Comparison of ENCODE assay signal across 13 cellular contexts in the genomic region with DNA sequence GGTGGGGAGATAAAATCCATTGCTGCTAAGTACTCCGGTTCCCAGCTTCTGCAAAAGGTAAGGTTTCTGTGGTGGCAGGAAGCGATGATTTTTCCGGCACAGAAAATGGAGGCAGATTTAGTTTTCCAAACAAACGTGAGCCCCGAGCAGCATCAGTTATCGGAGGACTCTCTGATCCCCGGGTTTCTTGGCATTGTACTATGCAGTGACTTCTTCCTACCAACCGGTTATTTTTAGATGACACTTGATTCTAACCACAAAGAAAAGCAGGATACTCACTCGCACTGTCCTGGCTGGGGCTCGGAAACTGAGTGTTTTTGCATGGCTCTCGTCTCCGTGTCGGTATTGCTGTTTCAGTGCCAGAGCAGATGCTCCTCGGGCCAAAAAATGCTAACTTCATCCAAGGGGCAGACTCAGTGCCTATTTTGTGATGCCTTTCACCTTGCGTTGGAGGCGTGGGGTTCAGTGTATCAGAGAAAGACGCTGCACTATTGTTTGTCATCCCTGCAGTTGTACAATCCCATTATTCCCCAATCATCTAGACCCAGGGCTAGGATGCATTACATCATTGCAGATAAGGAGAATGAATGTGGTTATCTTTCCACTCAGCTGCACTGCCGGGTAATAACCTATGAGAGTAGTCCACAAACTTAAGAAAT. TPM values are rescaled to one million over a fixed set of nuclear protein-coding genes. Genes with fewer than 3 reads are reported as not detected.
DNase-seq lines count a peak whose midpoint lies in the region; ATAC-seq and TF ChIP-seq lines count a peak whose summit lies in the region.
"Had no signal": no experiment of that assay in that cellular context is flagged by ENCODE, and none has a peak within 500 bp of the region (broad histone marks: within the 10 kb centered on the region; RNA-seq: fewer than 3 reads in every experiment).

No MANE protein-coding gene starts in this region.

- H2AFZ ChIP-seq in neuronal stem cell (ENCODE audit: low read length), result peak overlapping the region; percentile 34

- H3K4ac ChIP-seq in neuronal stem cell (ENCODE audit: low read length), result no peak overlapping the region

- no TSS peak for BruUV-seq in Caco-2 (replicated peaks; lab: Mats Ljungman, UMichigan)

- H3K27me3 Mint-ChIP-seq in Caco-2 (ENCODE audit: insufficient read depth, unreplicated experiment), result peaks cover 26% of the 10 kb centered on the region

- H3K4me1 Mint-ChIP-seq in Caco-2 (ENCODE audit: low read depth, unreplicated experiment), result peaks cover 6% of the 10 kb centered on the region

- H3K36me3 Mint-ChIP-seq in Caco-2 (ENCODE audit: insufficient read depth, unreplicated experiment), result peaks cover 6% of the 10 kb centered on the region

- H3K4me1 ChIP-seq in Caco-2 (peaks cover 3% of the 10 kb centered on the region; the same call in 1 of the 2 replicates), neuronal stem cell (ENCODE audit: control insufficient read depth in 2 of 2, insufficient read depth in 1 of 2, low read depth in 1 of 2, low read length in 2 of 2) (peaks cover 2 to 5% of the 10 kb centered on the region in 2 donors)

- no peak overlapping the region for H4K8ac ChIP-seq in neuronal stem cell (ENCODE audit: low read depth, low read length)

- H2BK120ac ChIP-seq in neuronal stem cell (ENCODE audit: low read depth, low read length), result no peak overlapping the region

- DNase-seq in Caco-2 (no peak), NCI-H226 (peak; percentile 57), fibroblast of pulmonary artery (ENCODE audit: low read depth) (peak; percentile 38), neuronal stem cell (ENCODE audit: low spot score) (no peak), putamen (ENCODE audit: low spot score) (no peak)
- DNase-seq: activated CD8-positive, alpha-beta memory T cell treated with anti-CD3 and anti-CD28 coated beads, Interleukin-2, amount 10 ng/mL, durations not matched to agents 7 days and 5 days; pancreas; Peyer's patch; stimulated activated naive CD4-positive, alpha-beta T cell had no signal

- peaks cover 4% of the 10 kb centered on the region for H3K27me3 ChIP-seq in Caco-2 (replicated peaks; ENCODE audit: control insufficient read depth, insufficient read depth, low read length)
- H3K27me3 ChIP-seq in neuronal stem cell (ENCODE audit: control insufficient read depth in 3 of 3, insufficient read depth in 3 of 3, low read depth in 1 of 3, low read length in 3 of 3), result peaks cover 12 to 88% (median 57%) of the 10 kb centered on the region in 3 experiments

- intact Hi-C loops in Caco-2 (cut with micrococcal nuclease; ENCODE audit: unreplicated experiment), result no loop called here

- H2BK15ac ChIP-seq in neuronal stem cell (ENCODE audit: low read length), result no peak overlapping the region

- H3K79me1 ChIP-seq in neuronal stem cell (ENCODE audit: low read depth, low read length), result no peaks in the 10 kb centered on the region

- no peak overlapping the region for H3K27ac Mint-ChIP-seq in Caco-2 (ENCODE audit: unreplicated experiment)

- H3K4me2 ChIP-seq in neuronal stem cell (ENCODE audit: insufficient read depth, low read length, poor library complexity, severe bottlenecking), result peak overlapping the region; percentile 80

- no peak overlapping the region for H3K18ac ChIP-seq in neuronal stem cell (ENCODE audit: low read length)

- no peak overlapping the region for H2AK5ac ChIP-seq in neuronal stem cell (ENCODE audit: low read depth, low read length)

- POLR2A ChIA-PET in Caco-2 (lab: Charles Lee), result no interaction called here

- H3K4me3 ChIP-seq in Caco-2 (ENCODE audit: low read depth, low read length), result no peak overlapping the region
- H3K4me3 ChIP-seq in fibroblast of pulmonary artery (replicated peaks; ENCODE audit: low read depth, low read length), result peak overlapping the region; percentile 52
- peak overlapping the region in 1 of 2 donors; percentile 65 for H3K4me3 ChIP-seq in neuronal stem cell (ENCODE audit: low read length in 2 of 2)

- H3K4me3 Mint-ChIP-seq in Caco-2 (ENCODE audit: unreplicated experiment), result peak overlapping the region; percentile 66
- H3K4me3 Mint-ChIP-seq: activated CD8-positive, alpha-beta memory T cell treated with anti-CD3 and anti-CD28 coated beads, Interleukin-2, amount 10 ng/mL, durations not matched to agents 7 days and 5 days had no signal

- H3K36me3 ChIP-seq in Caco-2 (ENCODE audit: control insufficient read depth, insufficient read depth, low read length), result no peaks in the 10 kb centered on the region
- H3K36me3 ChIP-seq in neuronal stem cell (replicated peaks in 1 of 2; ENCODE audit: control insufficient read depth in 2 of 2, insufficient read depth in 2 of 2, low read length in 2 of 2), result no peaks in the 10 kb centered on the region
- H3K36me3 ChIP-seq: pancreas, Peyer's patch had no signal

- no CpG with 5 or more reads among the region's 18 CpGs for WGBS in neuronal stem cell (ENCODE audit: extremely low coverage in 2 of 2, insufficient read length in 2 of 2, insufficient replicate concordance in 1 of 2), 2 donors

- CTCF ChIA-PET in Caco-2 (lab: Charles Lee), result no interaction called here

- ATAC-seq in HG02610 (IDR thresholded peaks at IDR 0.05; ENCODE audit: unreplicated experiment) (no peak), GM19351 (IDR thresholded peaks at IDR 0.05; ENCODE audit: unreplicated experiment) (no peak), HG02642 (IDR thresholded peaks at IDR 0.05; ENCODE audit: poor library complexity, unreplicated experiment) (no peak)
- ATAC-seq: activated CD8-positive, alpha-beta memory T cell treated with anti-CD3 and anti-CD28 coated beads, Interleukin-2, amount 10 ng/mL, durations not matched to agents 7 days and 5 days had no signal

- no peak overlapping the region for H2BK12ac ChIP-seq in neuronal stem cell (ENCODE audit: low read length)

- no peak for TF ChIP-seq CTCF in Caco-2 (IDR thresholded peaks at IDR 0.05; ENCODE audit: insufficient read depth in 1 of 2, low read depth in 1 of 2, low read length in 1 of 2, severe bottlenecking in 1 of 2, unreplicated experiment in 1 of 2)
- no peak for TF ChIP-seq CTCF in fibroblast of pulmonary artery (IDR thresholded peaks at IDR 0.05; ENCODE audit: low read length, missing control alignments)

- no peak overlapping the region for H3K23ac ChIP-seq in neuronal stem cell (ENCODE audit: low read depth, low read length, poor library complexity)

- H3K27ac ChIP-seq in neuronal stem cell (replicated peaks; ENCODE audit: low read length), result no peak overlapping the region
- H3K27ac ChIP-seq: HL-60, pancreas had no signal

- H3K14ac ChIP-seq in neuronal stem cell (ENCODE audit: low read length), result no peak overlapping the region

- H3K9me3 Mint-ChIP-seq in Caco-2 (ENCODE audit: unreplicated experiment), result no peaks in the 10 kb centered on the region

- no peak overlapping the region for H4K91ac ChIP-seq in neuronal stem cell (ENCODE audit: low read depth, low read length, poor library complexity)

- no peak overlapping the region for H2BK5ac ChIP-seq in neuronal stem cell (ENCODE audit: low read length)

- H3K9me3 ChIP-seq in Caco-2 (no peaks in the 10 kb centered on the region), neuronal stem cell (replicated peaks in 1 of 2; ENCODE audit: control insufficient read depth in 2 of 2, insufficient read depth in 1 of 2, low read depth in 1 of 2, low read length in 2 of 2) (no peaks in the 10 kb centered on the region)
- H3K9me3 ChIP-seq: pancreas, Peyer's patch had no signal

- no peak overlapping the region for H3K9ac ChIP-seq in neuronal stem cell (ENCODE audit: low read depth, low read length, poor library complexity)

RNA-seq across cellular contexts. Expression of a gene that starts 1.3 kb away (rescaled TPM):
- total RNA-seq in Caco-2 (2022), result 0.39 TPM in 1 of 2 replicates, not detected in the other
- 0.03 TPM for polyA plus RNA-seq in neuronal stem cell (2013, experiment 1 of 2)
- polyA plus RNA-seq in neuronal stem cell (2013, experiment 2 of 2), result 0.03 TPM
- total RNA-seq: activated CD8-positive, alpha-beta memory T cell treated with anti-CD3 and anti-CD28 coated beads, Interleukin-2, amount 10 ng/mL, durations not matched to agents 7 days and 5 days had no signal

Comparison
In these comparisons a context has a peak if more than half of its experiments do, and no peak if none do; other contexts are left out.
1. DNase-seq: peak in NCI-H226 (single experiment) and fibroblast of pulmonary artery (single experiment); none in Caco-2 (0 of 2), neuronal stem cell (single experiment) and putamen (single experiment).